ENCODE assay signal across 19 cellular contexts in genomic region chr11:104997288-104997687, GRCh38. TPM values are rescaled to one million over a fixed set of nuclear protein-coding genes. Genes with fewer than 3 reads are reported as not detected.
DNase-seq lines count a peak whose midpoint lies in the region; ATAC-seq and TF ChIP-seq lines count a peak whose summit lies in the region.
"Had no signal": no experiment of that assay in that cellular context is flagged by ENCODE, and none has a peak within 500 bp of the region (broad histone marks: within the 10 kb centered on the region; RNA-seq: fewer than 3 reads in every experiment).

No MANE protein-coding gene starts in this region.

- no peak overlapping the region for H3K27ac Mint-ChIP-seq in stimulated activated effector memory CD8-positive, alpha-beta T cell treated with anti-CD3 and anti-CD28 coated beads, Interleukin-12 subunit alpha, Interleukin-12 subunit beta, amount 100 ng/mL, for 72 hours
- H3K27ac Mint-ChIP-seq: activated naive CD4-positive, alpha-beta T cell treated with anti-CD3 and anti-CD28 coated beads, Interleukin-2, amount 50 U/mL, for 24 hours; naive thymus-derived CD8-positive, alpha-beta T cell had no signal

- TF ChIP-seq POLR2A in right lobe of liver (IDR thresholded peaks at IDR 0.05) = no peak

- H3K4me3 Mint-ChIP-seq in stimulated activated effector memory CD8-positive, alpha-beta T cell treated with anti-CD3 and anti-CD28 coated beads, Interleukin-12 subunit alpha, Interleukin-12 subunit beta, amount 100 ng/mL, for 72 hours = no peak overlapping the region
- H3K4me3 Mint-ChIP-seq: activated naive CD4-positive, alpha-beta T cell treated with anti-CD3 and anti-CD28 coated beads, Interleukin-2, amount 50 U/mL, for 24 hours; naive thymus-derived CD8-positive, alpha-beta T cell had no signal

- ATAC-seq in right lobe of liver = peak in 1 of 4 donors; percentile 25
- no peak for ATAC-seq in stimulated activated effector memory CD8-positive, alpha-beta T cell treated with anti-CD3 and anti-CD28 coated beads, Interleukin-12 subunit alpha, Interleukin-12 subunit beta, amount 100 ng/mL, for 72 hours
- ATAC-seq: naive thymus-derived CD8-positive, alpha-beta T cell; sciatic nerve had no signal

- TF ChIP-seq CTCF in LNCaP clone FGC (IDR thresholded peaks at IDR 0.05; ENCODE audit: control insufficient read depth, extremely low read depth, insufficient read depth) (peak; percentile 36; the same call in 1 of the 2 replicates), right lobe of liver (IDR thresholded peaks at IDR 0.05) (peak in 3 of 4 donors; percentile 7 to 18 (median 10))

- WGBS in right lobe of liver (ENCODE audit: insufficient coverage, low coverage, low lambda C conversion rate, missing lambda C conversion rate) = 58% methylated on average over 6 of the region's 6 CpGs

- H3K4me3 ChIP-seq in LNCaP clone FGC (ENCODE audit: low read depth, low read length) (no peak overlapping the region), right lobe of liver (no peak overlapping the region)
- H3K4me3 ChIP-seq: left ventricle myocardium inferior, transverse colon had no signal

- intact Hi-C loops in right lobe of liver (cut with DNase I) = no loop called here

- H3K4me1 ChIP-seq in right lobe of liver = no peaks in the 10 kb centered on the region
- H3K4me1 ChIP-seq: left ventricle myocardium inferior, transverse colon had no signal

- H3K36me3 Mint-ChIP-seq in stimulated activated effector memory CD8-positive, alpha-beta T cell treated with anti-CD3 and anti-CD28 coated beads, Interleukin-12 subunit alpha, Interleukin-12 subunit beta, amount 100 ng/mL, for 72 hours = no peaks in the 10 kb centered on the region
- H3K36me3 Mint-ChIP-seq: activated naive CD4-positive, alpha-beta T cell treated with anti-CD3 and anti-CD28 coated beads, Interleukin-2, amount 50 U/mL, for 24 hours had no signal

- no peaks in the 10 kb centered on the region for H3K9me3 Mint-ChIP-seq in stimulated activated effector memory CD8-positive, alpha-beta T cell treated with anti-CD3 and anti-CD28 coated beads, Interleukin-12 subunit alpha, Interleukin-12 subunit beta, amount 100 ng/mL, for 72 hours
- H3K9me3 Mint-ChIP-seq: activated naive CD4-positive, alpha-beta T cell treated with anti-CD3 and anti-CD28 coated beads, Interleukin-2, amount 50 U/mL, for 24 hours; naive thymus-derived CD8-positive, alpha-beta T cell had no signal

- DNase-seq in Daoy (ENCODE audit: low read depth) (peak; percentile 22), LNCaP clone FGC (ENCODE audit: low read depth) (no peak), amniotic epithelial cell (ENCODE audit: low read depth) (peak; percentile 87), right lobe of liver (no peak), HK-2 (ENCODE audit: unreplicated experiment) (no peak), pons (ENCODE audit: low spot score) (no peak)
- DNase-seq in stimulated activated effector memory CD8-positive, alpha-beta T cell treated with anti-CD3 and anti-CD28 coated beads, Interleukin-12 subunit alpha, Interleukin-12 subunit beta, amount 100 ng/mL, for 72 hours (ENCODE audit: low spot score in 2 of 2) = no peak
- DNase-seq: activated CD4-positive, alpha-beta T cell treated with anti-CD3 and anti-CD28 coated beads for 4 hours; activated T-cell treated with anti-CD3 and anti-CD28 coated beads for 4 hours; caudate nucleus; left ventricle myocardium inferior; naive thymus-derived CD8-positive, alpha-beta T cell; NCI-H1105 treated with DMSO at 0.1 percent for 48 hours; NCI-H345; stimulated activated CD4-positive, alpha-beta T cell treated with anti-CD3 and anti-CD28 coated beads, Interleukin-4, amount 100 ng/mL, for 4 hours; transverse colon had no signal

- no peaks in the 10 kb centered on the region for H3K27me3 ChIP-seq in right lobe of liver
- H3K27me3 ChIP-seq: transverse colon had no signal

- no peak overlapping the region for H3K27ac ChIP-seq in right lobe of liver
- H3K27ac ChIP-seq: left ventricle myocardium inferior, transverse colon had no signal

- H3K4me1 Mint-ChIP-seq in stimulated activated effector memory CD8-positive, alpha-beta T cell treated with anti-CD3 and anti-CD28 coated beads, Interleukin-12 subunit alpha, Interleukin-12 subunit beta, amount 100 ng/mL, for 72 hours = peaks cover 9% of the 10 kb centered on the region

- no peaks in the 10 kb centered on the region for H3K9me3 ChIP-seq in right lobe of liver
- H3K9me3 ChIP-seq: left ventricle myocardium inferior, transverse colon had no signal

- H3K36me3 ChIP-seq in right lobe of liver = no peaks in the 10 kb centered on the region
- H3K36me3 ChIP-seq: left ventricle myocardium inferior, transverse colon had no signal

RNA-seq across cellular contexts. Expression of gene CASP5, which starts 25.7 kb away (rescaled TPM):
- not detected in 2 replicates for total RNA-seq in Daoy (2014; rRNA removed; shearing (Covaris generic))
- total RNA-seq in right lobe of liver = under 1 TPM in 3 of 6 experiments, not detected in 3; 0.27 to 0.50 (median 0.35) TPM
- total RNA-seq: left ventricle myocardium inferior; naive thymus-derived CD8-positive, alpha-beta T cell; T-helper 2 cell treated with Interferon-gamma antibody and Interleukin-4, amounts not matched to agents 100 ng/mL and 5 ng/mL, for 36 hours had no signal

RNA-seq across cellular contexts. Expression of gene CASP4, which starts 28.9 kb away (rescaled TPM):
- 132 and 157 TPM in 2 replicates for total RNA-seq in Daoy (2014; rRNA removed; shearing (Covaris generic))
- total RNA-seq in right lobe of liver = 100 to 1,000 TPM in 3 of 6 experiments, 10 to 100 TPM in 3; 16.2 to 126 (median 74.8) TPM

RNA-seq across cellular contexts. Expression of gene CASP1, which starts 37.7 kb away (rescaled TPM):
- total RNA-seq in Daoy (2014; rRNA removed; shearing (Covaris generic)) = 6.2 and 9.3 TPM in 2 replicates
- 10 to 100 TPM in 2 of 6 experiments, 1 to 10 TPM in 4; 3.7 to 19.2 (median 6.5) TPM for total RNA-seq in right lobe of liver

RNA-seq across cellular contexts. Expression of gene CARD16, which starts 47.8 kb away (rescaled TPM):
- total RNA-seq in Daoy (2014; rRNA removed; shearing (Covaris generic)) = 22.2 and 32.5 TPM in 2 replicates
- total RNA-seq in right lobe of liver = 10 to 100 TPM in 2 of 6 experiments, 1 to 10 TPM in 4; 1.8 to 12.8 (median 7.1) TPM

Comparison
In these comparisons a context has a peak if more than half of its experiments do, and no peak if none do; other contexts are left out.
1. DNase-seq: peak in Daoy (single experiment) and amniotic epithelial cell (single experiment); none in LNCaP clone FGC (single experiment), right lobe of liver (0 of 3), HK-2 (single experiment), pons (single experiment) and stimulated activated effector memory CD8-positive, alpha-beta T cell treated with anti-CD3 and anti-CD28 coated beads, Interleukin-12 subunit alpha, Interleukin-12 subunit beta, amount 100 ng/mL, for 72 hours (0 of 2).